In the genomic region with DNA sequence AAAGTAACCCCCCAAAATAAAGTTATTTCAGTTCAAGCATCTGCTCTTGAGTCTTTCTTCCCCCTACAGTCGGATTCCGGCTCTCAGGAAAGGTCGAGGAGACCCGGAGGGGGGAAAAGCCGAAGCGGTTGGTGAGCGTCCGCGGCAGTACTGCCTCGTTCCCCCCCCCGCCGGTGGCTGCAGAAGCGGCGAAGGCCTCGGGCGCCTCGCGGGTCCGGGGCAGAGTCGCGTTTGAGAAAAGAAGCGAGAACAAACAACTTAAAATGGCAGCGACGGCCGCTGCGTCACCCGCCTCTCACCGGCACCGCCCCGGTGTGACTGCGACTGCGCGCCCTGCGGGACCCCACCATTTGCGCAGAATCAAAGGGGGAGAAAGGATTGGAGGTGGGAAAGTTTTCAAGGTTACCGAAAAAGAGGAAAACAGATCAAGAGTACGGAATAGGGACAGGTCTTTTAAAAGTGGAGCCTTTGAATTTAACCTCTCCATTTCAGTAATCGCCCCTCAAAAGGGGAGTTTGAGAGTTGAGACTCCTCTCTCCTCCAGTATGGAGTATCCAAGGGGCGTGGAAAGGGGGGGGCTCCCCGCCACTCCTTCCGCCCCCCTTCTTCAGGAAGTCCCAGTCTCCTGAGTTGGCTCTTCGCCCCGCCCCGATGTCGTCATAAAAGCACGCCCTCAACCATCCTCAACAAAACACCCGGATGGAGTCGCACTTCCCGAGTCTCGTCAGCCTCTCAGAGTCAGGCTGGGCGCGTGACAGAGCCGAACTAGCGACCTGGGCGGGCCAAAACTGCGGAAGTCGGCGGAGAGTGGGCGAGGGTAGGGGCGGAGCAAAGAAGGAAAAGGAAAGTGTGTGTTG, we compare ENCODE assay signal across 1 cellular context.
TF ChIP-seq lines count a peak whose summit lies in the region.

No MANE protein-coding gene starts in this region.

TF ChIP-seq in HepG2, 621 proteins besides CTCF, POLR2A, EP300 and RAD21 (continued from another document):
- TF ChIP-seq, protein P1, sequence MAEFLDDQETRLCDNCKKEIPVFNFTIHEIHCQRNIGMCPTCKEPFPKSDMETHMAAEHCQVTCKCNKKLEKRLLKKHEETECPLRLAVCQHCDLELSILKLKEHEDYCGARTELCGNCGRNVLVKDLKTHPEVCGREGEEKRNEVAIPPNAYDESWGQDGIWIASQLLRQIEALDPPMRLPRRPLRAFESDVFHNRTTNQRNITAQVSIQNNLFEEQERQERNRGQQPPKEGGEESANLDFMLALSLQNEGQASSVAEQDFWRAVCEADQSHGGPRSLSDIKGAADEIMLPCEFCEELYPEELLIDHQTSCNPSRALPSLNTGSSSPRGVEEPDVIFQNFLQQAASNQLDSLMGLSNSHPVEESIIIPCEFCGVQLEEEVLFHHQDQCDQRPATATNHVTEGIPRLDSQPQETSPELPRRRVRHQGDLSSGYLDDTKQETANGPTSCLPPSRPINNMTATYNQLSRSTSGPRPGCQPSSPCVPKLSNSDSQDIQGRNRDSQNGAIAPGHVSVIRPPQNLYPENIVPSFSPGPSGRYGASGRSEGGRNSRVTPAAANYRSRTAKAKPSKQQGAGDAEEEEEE (CRISPR knock-in tag; IDR thresholded peaks at IDR 0.05; ENCODE audit: borderline replicate concordance), result no peak
- TF ChIP-seq ASH2L (IDR thresholded peaks at IDR 0.05; ENCODE audit: insufficient read length, low read depth, low read length) (peak; percentile 55), TP53 (CRISPR knock-in tag; conservative IDR thresholded peaks at IDR 0.05) (0 out of 2 replicates have a peak, but pooled peaks have one; percentile 63), ZNF776 (CRISPR knock-in tag; IDR thresholded peaks at IDR 0.05) (no peak), ZSCAN5A (CRISPR knock-in tag; IDR thresholded peaks at IDR 0.05; ENCODE audit: borderline replicate concordance) (0 out of 2 replicates have a peak, but pooled peaks have one; percentile 50), HMG20A (CRISPR knock-in tag; IDR thresholded peaks at IDR 0.05; ENCODE audit: borderline replicate concordance) (no peak), BRD4 (CRISPR knock-in tag; IDR thresholded peaks at IDR 0.05) (peak; percentile 82; the same call in 1 of the 2 replicates), ZSCAN9 (CRISPR knock-in tag; IDR thresholded peaks at IDR 0.05; ENCODE audit: borderline replicate concordance) (peak; percentile 90), JDP2 (CRISPR knock-in tag; IDR thresholded peaks at IDR 0.05; ENCODE audit: borderline replicate concordance) (no peak), CSRNP1 (CRISPR knock-in tag; IDR thresholded peaks at IDR 0.05) (no peak; the same call in 1 of the 2 replicates), PITX1 (CRISPR knock-in tag; IDR thresholded peaks at IDR 0.05) (peak; percentile 5; the same call in 1 of the 2 replicates), IRX3 (CRISPR knock-in tag; IDR thresholded peaks at IDR 0.05; ENCODE audit: borderline replicate concordance, low read depth) (no peak), MED8 (CRISPR knock-in tag; IDR thresholded peaks at IDR 0.05; ENCODE audit: insufficient replicate concordance) (no peak), ZNF143 (CRISPR knock-in tag; IDR thresholded peaks at IDR 0.05) (peak; percentile 19; the same call in 1 of the 2 replicates), ZFYVE20 (CRISPR knock-in tag; IDR thresholded peaks at IDR 0.05; ENCODE audit: borderline replicate concordance, low read depth) (no peak), MAFG (CRISPR knock-in tag; IDR thresholded peaks at IDR 0.05) (no peak), ZNF703 (CRISPR knock-in tag; IDR thresholded peaks at IDR 0.05; ENCODE audit: borderline replicate concordance) (no peak), ZBTB8A (CRISPR knock-in tag; IDR thresholded peaks at IDR 0.05; ENCODE audit: borderline replicate concordance, low read depth) (peak; percentile 55; the same call in 1 of the 2 replicates), ZBTB14 (CRISPR knock-in tag; IDR thresholded peaks at IDR 0.05) (no peak), NFKBIZ (CRISPR knock-in tag; IDR thresholded peaks at IDR 0.05) (no peak; the same call in 1 of the 2 replicates), HDAC6 (IDR thresholded peaks at IDR 0.05; ENCODE audit: low read depth, low read length) (peak; percentile 87; the same call in 1 of the 2 replicates), CAMTA2 (CRISPR knock-in tag; IDR thresholded peaks at IDR 0.05; ENCODE audit: borderline replicate concordance) (no peak), ATF1 (CRISPR knock-in tag; IDR thresholded peaks at IDR 0.05) (peak; percentile 98), BORCS8-MEF2B (CRISPR knock-in tag; IDR thresholded peaks at IDR 0.05) (peak; percentile 69), ZC3H13 (CRISPR knock-in tag; IDR thresholded peaks at IDR 0.05) (peak; percentile 81; the same call in 1 of the 2 replicates), SSRP1 (CRISPR knock-in tag; IDR thresholded peaks at IDR 0.05) (no peak), HNRNPL (IDR thresholded peaks at IDR 0.05; ENCODE audit: low read depth, low read length) (peak; percentile 82), ZNF253 (CRISPR knock-in tag; IDR thresholded peaks at IDR 0.05; ENCODE audit: borderline replicate concordance) (no peak), CHD4 (IDR thresholded peaks at IDR 0.05; ENCODE audit: borderline replicate concordance, low read length) (no peak), ZNF616 (CRISPR knock-in tag; IDR thresholded peaks at IDR 0.05; ENCODE audit: low read depth) (0 out of 2 replicates have a peak, but pooled peaks have one; percentile 12), ZNF235 (CRISPR knock-in tag; IDR thresholded peaks at IDR 0.05; ENCODE audit: borderline replicate concordance) (peak; percentile 90; the same call in 1 of the 2 replicates), CCDC6 (CRISPR knock-in tag; IDR thresholded peaks at IDR 0.05) (peak; percentile 44; the same call in 1 of the 2 replicates)
- TF ChIP-seq, protein P2, sequence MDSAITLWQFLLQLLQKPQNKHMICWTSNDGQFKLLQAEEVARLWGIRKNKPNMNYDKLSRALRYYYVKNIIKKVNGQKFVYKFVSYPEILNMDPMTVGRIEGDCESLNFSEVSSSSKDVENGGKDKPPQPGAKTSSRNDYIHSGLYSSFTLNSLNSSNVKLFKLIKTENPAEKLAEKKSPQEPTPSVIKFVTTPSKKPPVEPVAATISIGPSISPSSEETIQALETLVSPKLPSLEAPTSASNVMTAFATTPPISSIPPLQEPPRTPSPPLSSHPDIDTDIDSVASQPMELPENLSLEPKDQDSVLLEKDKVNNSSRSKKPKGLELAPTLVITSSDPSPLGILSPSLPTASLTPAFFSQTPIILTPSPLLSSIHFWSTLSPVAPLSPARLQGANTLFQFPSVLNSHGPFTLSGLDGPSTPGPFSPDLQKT (CRISPR knock-in tag; IDR thresholded peaks at IDR 0.05; ENCODE audit: borderline replicate concordance), result no peak
- TF ChIP-seq, protein P3, sequence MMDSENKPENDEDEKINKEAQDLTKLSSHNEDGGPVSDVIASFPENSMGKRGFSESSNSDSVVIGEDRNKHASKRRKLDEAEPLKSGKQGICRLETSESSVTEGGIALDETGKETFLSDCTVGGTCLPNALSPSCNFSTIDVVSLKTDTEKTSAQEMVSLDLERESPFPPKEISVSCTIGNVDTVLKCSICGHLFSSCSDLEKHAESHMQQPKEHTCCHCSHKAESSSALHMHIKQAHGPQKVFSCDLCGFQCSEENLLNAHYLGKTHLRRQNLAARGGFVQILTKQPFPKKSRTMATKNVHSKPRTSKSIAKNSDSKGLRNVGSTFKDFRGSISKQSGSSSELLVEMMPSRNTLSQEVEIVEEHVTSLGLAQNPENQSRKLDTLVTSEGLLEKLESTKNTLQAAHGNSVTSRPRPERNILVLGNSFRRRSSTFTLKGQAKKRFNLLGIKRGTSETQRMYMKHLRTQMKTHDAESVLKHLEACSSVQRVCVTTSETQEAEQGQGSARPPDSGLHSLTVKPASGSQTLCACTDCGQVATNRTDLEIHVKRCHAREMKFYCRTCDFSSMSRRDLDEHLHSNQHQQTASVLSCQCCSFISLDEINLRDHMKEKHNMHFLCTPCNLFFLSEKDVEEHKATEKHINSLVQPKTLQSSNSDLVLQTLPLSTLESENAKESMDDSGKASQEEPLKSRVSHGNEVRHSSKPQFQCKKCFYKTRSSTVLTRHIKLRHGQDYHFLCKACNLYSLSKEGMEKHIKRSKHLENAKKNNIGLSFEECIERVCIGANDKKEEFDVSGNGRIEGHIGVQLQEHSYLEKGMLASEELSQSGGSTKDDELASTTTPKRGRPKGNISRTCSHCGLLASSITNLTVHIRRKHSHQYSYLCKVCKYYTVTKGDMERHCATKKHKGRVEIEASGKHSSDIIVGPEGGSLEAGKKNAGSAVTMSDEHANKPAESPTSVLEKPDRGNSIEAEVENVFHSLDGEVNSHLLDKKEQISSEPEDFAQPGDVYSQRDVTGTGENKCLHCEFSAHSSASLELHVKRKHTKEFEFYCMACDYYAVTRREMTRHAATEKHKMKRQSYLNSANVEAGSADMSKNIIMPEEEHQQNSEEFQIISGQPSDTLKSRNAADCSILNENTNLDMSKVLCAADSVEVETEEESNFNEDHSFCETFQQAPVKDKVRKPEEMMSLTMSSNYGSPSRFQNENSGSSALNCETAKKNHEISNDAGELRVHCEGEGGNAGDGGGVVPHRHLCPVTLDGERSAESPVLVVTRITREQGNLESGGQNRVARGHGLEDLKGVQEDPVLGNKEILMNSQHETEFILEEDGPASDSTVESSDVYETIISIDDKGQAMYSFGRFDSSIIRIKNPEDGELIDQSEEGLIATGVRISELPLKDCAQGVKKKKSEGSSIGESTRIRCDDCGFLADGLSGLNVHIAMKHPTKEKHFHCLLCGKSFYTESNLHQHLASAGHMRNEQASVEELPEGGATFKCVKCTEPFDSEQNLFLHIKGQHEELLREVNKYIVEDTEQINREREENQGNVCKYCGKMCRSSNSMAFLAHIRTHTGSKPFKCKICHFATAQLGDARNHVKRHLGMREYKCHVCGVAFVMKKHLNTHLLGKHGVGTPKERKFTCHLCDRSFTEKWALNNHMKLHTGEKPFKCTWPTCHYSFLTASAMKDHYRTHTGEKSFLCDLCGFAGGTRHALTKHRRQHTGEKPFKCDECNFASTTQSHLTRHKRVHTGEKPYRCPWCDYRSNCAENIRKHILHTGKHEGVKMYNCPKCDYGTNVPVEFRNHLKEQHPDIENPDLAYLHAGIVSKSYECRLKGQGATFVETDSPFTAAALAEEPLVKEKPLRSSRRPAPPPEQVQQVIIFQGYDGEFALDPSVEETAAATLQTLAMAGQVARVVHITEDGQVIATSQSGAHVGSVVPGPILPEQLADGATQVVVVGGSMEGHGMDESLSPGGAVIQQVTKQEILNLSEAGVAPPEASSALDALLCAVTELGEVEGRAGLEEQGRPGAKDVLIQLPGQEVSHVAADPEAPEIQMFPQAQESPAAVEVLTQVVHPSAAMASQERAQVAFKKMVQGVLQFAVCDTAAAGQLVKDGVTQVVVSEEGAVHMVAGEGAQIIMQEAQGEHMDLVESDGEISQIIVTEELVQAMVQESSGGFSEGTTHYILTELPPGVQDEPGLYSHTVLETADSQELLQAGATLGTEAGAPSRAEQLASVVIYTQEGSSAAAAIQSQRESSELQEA (CRISPR knock-in tag; IDR thresholded peaks at IDR 0.05; ENCODE audit: not compliant biosample characterization), result peak; percentile 69
- TF ChIP-seq, protein P4, sequence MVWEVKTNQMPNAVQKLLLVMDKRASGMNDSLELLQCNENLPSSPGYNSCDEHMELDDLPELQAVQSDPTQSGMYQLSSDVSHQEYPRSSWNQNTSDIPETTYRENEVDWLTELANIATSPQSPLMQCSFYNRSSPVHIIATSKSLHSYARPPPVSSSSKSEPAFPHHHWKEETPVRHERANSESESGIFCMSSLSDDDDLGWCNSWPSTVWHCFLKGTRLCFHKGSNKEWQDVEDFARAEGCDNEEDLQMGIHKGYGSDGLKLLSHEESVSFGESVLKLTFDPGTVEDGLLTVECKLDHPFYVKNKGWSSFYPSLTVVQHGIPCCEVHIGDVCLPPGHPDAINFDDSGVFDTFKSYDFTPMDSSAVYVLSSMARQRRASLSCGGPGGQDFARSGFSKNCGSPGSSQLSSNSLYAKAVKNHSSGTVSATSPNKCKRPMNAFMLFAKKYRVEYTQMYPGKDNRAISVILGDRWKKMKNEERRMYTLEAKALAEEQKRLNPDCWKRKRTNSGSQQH (CRISPR knock-in tag; IDR thresholded peaks at IDR 0.05; ENCODE audit: low read depth), result no peak; the same call in 1 of the 2 replicates
- TF ChIP-seq, protein P5, sequence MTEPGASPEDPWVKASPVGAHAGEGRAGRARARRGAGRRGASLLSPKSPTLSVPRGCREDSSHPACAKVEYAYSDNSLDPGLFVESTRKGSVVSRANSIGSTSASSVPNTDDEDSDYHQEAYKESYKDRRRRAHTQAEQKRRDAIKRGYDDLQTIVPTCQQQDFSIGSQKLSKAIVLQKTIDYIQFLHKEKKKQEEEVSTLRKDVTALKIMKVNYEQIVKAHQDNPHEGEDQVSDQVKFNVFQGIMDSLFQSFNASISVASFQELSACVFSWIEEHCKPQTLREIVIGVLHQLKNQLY (CRISPR knock-in tag; IDR thresholded peaks at IDR 0.05), result peak; percentile 47; the same call in 1 of the 2 replicates
TF ChIP-seq in HepG2: peak in this region for 328.
